In the genomic region with DNA sequence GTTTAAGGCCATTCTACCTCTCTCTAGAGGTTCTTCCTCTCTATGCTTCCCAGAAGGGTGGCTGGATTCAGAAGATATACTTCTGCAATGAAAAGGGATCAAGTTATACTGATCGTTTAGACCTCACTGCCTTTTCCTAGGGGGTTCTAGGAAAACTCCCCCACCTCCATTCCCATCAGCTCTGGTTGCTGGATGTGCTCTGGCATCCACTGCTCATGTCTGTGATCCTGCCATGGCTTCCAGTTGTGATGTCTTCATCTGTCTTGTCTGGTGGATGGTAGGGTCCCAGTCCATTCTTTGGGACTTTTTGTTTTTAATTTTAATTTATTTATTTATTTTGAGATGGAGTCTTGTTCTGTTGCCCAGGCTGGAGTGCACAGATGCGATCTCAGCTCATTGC, we compare ENCODE assay signal across 26 cellular contexts.
"Had no signal": no experiment of that assay in that cellular context is flagged by ENCODE, and none has a peak within 500 bp of the region (broad histone marks: within the 10 kb centered on the region; RNA-seq: fewer than 3 reads in every experiment).

No MANE protein-coding gene starts in this region.

- H3K4me1 ChIP-seq: stomach, suprapubic skin, thyroid gland, tibial artery, tibial nerve, transverse colon, upper lobe of right lung, uterus, vagina had no signal

- ATAC-seq: stimulated activated effector memory CD8-positive, alpha-beta T cell treated with anti-CD3 and anti-CD28 coated beads, Interleukin-12 subunit alpha, Interleukin-12 subunit beta, amount 100 ng/mL, for 72 hours; stimulated activated memory B cell treated with anti-CD40 and anti-IgM and Interleukin-4, amounts not matched to agents 10 μg/mL and 1 μg/mL and 100 μg/mL, for 72 hours; stimulated activated naive B cell treated with anti-CD40 and anti-IgM and Interleukin-4, amounts not matched to agents 10 μg/mL and 1 μg/mL and 100 μg/mL, for 72 hours; stimulated activated naive CD8-positive, alpha-beta T cell treated with anti-CD3 and anti-CD28 coated beads, Interleukin-15, amount 100 ng/mL, for 72 hours; stimulated activated naive CD8-positive, alpha-beta T cell treated with anti-CD3 and anti-CD28 coated beads, Interleukin-15, Interleukin-2, amounts not matched to agents 100 U/mL and 50 U/mL, for 24 hours; upper lobe of right lung had no signal

- H3K9me3 ChIP-seq: stomach, suprapubic skin, thoracic aorta, thyroid gland, tibial artery, tibial nerve, transverse colon, upper lobe of left lung, upper lobe of right lung, uterus, vagina had no signal

- FAIRE-seq: urothelium cell line had no signal

- H3K36me3 ChIP-seq: stomach, suprapubic skin, thoracic aorta, thyroid gland, tibial artery, tibial nerve, transverse colon, upper lobe of left lung, upper lobe of right lung, uterus, vagina had no signal

- H3K27ac ChIP-seq: stomach, suprapubic skin, thoracic aorta, thyroid gland, tibial artery, tibial nerve, transverse colon, upper lobe of left lung, upper lobe of right lung, uterus, vagina had no signal

- DNase-seq: stimulated activated CD4-positive, alpha-beta T cell treated with anti-CD3 and anti-CD28 coated beads, Interleukin-2, amount 100 ng/mL, for 48 hours; stimulated activated CD4-positive, alpha-beta T cell treated with anti-CD3 and anti-CD28 coated beads, Interleukin-4, amount 100 ng/mL, for 1 hour; stimulated activated CD4-positive, alpha-beta T cell treated with anti-CD3 and anti-CD28 coated beads, Interleukin-4, amount 100 ng/mL, for 24 hours; stimulated activated CD4-positive, alpha-beta T cell treated with anti-CD3 and anti-CD28 coated beads, Interleukin-4, amount 100 ng/mL, for 4 hours; stimulated activated CD8-positive, alpha-beta memory T cell treated with anti-CD3 and anti-CD28 coated beads, Interleukin-4, amount 100 ng/mL, for 48 hours; stimulated activated naive B cell treated with anti-CD40 and anti-IgM and Interleukin-4, amounts not matched to agents 10 μg/mL and 1 μg/mL and 100 μg/mL, for 72 hours; stimulated activated naive CD4-positive, alpha-beta T cell; stimulated activated naive CD4-positive, alpha-beta T cell treated with Interleukin-2 at 50 U/mL for 16 hours; stimulated activated naive CD8-positive, alpha-beta T cell treated with anti-CD3 and anti-CD28 coated beads, Interleukin-15, amount 100 ng/mL, for 72 hours; stimulated activated naive CD8-positive, alpha-beta T cell treated with anti-CD3 and anti-CD28 coated beads, Interleukin-15, Interleukin-2, amounts not matched to agents 100 U/mL and 50 U/mL, for 24 hours; stomach; substantia nigra; thyroid gland; tibial artery; transverse colon; trophoblast cell; upper lobe of left lung; upper lobe of right lung; uterus had no signal

- H3K4me3 ChIP-seq: stomach, suprapubic skin, thoracic aorta, thyroid gland, tibial artery, tibial nerve, transverse colon, upper lobe of left lung, upper lobe of right lung, uterus, vagina had no signal

- H3K27me3 ChIP-seq: stomach, suprapubic skin, thyroid gland, tibial artery, tibial nerve, transverse colon, upper lobe of left lung, upper lobe of right lung, uterus, vagina had no signal
